In genomic region chr3:14598143-14598569, GRCh38 we compare ENCODE assay signal across 8 cellular contexts. TPM values are rescaled to one million over a fixed set of nuclear protein-coding genes. Genes with fewer than 3 reads are reported as not detected.
DNase-seq lines count a peak whose midpoint lies in the region; ATAC-seq and TF ChIP-seq lines count a peak whose summit lies in the region.

No MANE protein-coding gene starts in this region.

- H3K4me1 ChIP-seq in esophagus squamous epithelium (peaks cover 6 to 11% (median 9%) of the 10 kb centered on the region in 3 donors), upper lobe of right lung (peaks cover 5% of the 10 kb centered on the region)

- no peak for ATAC-seq in HG02852 (IDR thresholded peaks at IDR 0.05; ENCODE audit: unreplicated experiment)
- no peak for ATAC-seq in upper lobe of right lung

- H3K4me3 ChIP-seq in esophagus squamous epithelium, result no peak overlapping the region
- no peak overlapping the region for H3K4me3 ChIP-seq in upper lobe of right lung

- peaks cover 0 to 96% (median 7%) of the 10 kb centered on the region in 4 donors for H3K27me3 ChIP-seq in esophagus squamous epithelium
- peaks cover 36% of the 10 kb centered on the region for H3K27me3 ChIP-seq in upper lobe of right lung

- TF ChIP-seq CTCF in esophagus squamous epithelium (IDR thresholded peaks at IDR 0.05) (no peak), upper lobe of right lung (IDR thresholded peaks at IDR 0.05) (no peak)

- H3K36me3 ChIP-seq in esophagus squamous epithelium, result no peaks in the 10 kb centered on the region
- no peaks in the 10 kb centered on the region for H3K36me3 ChIP-seq in upper lobe of right lung

- peak; percentile 34 for DNase-seq in COLO829 (ENCODE audit: low spot score)
- peak in 2 of 3 experiments; percentile 73 to 95 for DNase-seq in NCI-H1417 (lab: John Stamatoyannopoulos, UW)
- DNase-seq in activated T-cell treated with anti-CD3 and anti-CD28 coated beads for 48 hours (ENCODE audit: low read depth), result peak; percentile 37
- DNase-seq in germinal center (ENCODE audit: low spot score), result peak; percentile 18
- peak; percentile 72 for DNase-seq in stimulated activated CD8-positive, alpha-beta memory T cell treated with anti-CD3 and anti-CD28 coated beads, Interleukin-4, amount 100 ng/mL, for 48 hours
- DNase-seq in esophagus squamous epithelium (lab: John Stamatoyannopoulos, UW), result no peak
- DNase-seq in upper lobe of right lung, result no peak

- H3K9me3 ChIP-seq in esophagus squamous epithelium (no peaks in the 10 kb centered on the region), upper lobe of right lung (no peaks in the 10 kb centered on the region)

- TF ChIP-seq POLR2A in esophagus squamous epithelium (IDR thresholded peaks at IDR 0.05), result no peak

- intact Hi-C loops in esophagus squamous epithelium (cut with DNase I), result no loop called here
- intact Hi-C loops in upper lobe of right lung (cut with DNase I), result no loop called here

- WGBS in esophagus squamous epithelium, 2 donors, result 12 to 23% methylated on average over 8 to 9 of the region's 9 CpGs

- no peak overlapping the region for H3K27ac ChIP-seq in esophagus squamous epithelium
- no peak overlapping the region for H3K27ac ChIP-seq in upper lobe of right lung

RNA-seq across cellular contexts. Expression of gene CCDC174, which starts 53.4 kb away (rescaled TPM):
- total RNA-seq in esophagus squamous epithelium (10 to 100 TPM in 3 of 4 donors, 1 to 10 TPM in 1; 9.5 to 17.2 (median 12.1) TPM), upper lobe of right lung (22.1 TPM)

RNA-seq across cellular contexts. Expression of gene GRIP2, which starts 58.0 kb away (rescaled TPM):
- total RNA-seq in esophagus squamous epithelium, result 1 to 10 TPM in 1 of 4 donors, under 1 TPM in 3; 0.23 to 2.9 (median 0.53) TPM
- 0.52 TPM for total RNA-seq in upper lobe of right lung

Comparison
In these comparisons a context has a peak if more than half of its experiments do, and no peak if none do; other contexts are left out.
1. DNase-seq: peak in COLO829 (single experiment), NCI-H1417 (2 of 3), activated T-cell treated with anti-CD3 and anti-CD28 coated beads for 48 hours (single experiment), germinal center (single experiment) and stimulated activated CD8-positive, alpha-beta memory T cell treated with anti-CD3 and anti-CD28 coated beads, Interleukin-4, amount 100 ng/mL, for 48 hours (single experiment); none in esophagus squamous epithelium (single experiment) and upper lobe of right lung (single experiment).